ENCODE assay signal across 9 cellular contexts in the genomic region with DNA sequence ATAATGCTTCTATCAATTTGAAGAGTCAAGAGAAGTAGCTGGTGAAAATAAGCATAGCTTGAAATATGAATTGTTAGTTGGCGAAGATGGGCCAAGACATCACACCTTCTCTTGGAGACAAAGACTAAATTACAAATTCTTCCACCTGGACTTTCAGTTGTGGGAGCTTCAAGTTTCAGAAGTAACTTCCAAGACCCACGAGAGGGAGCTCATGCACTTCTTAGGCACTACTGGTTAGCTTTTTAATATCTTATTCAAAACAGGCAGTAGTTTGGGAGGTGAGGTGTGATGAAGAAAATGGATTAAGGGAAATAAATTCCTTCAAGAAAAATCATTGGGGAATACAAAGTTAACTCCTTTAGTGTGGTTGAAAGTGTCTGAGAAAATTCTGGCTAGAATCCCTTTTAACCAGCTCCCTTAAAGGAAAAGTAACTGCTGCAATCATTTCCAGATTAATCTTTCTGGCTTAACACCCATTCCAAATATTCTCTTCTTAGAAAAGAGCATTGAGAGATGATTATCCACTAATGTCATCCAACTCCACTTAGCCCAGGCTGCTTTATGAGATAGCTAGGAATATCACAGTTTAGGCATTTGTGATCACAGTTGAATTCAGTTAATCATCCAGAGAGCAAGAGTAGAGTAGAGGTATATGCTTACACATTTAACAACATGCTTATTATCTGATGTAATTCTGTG.
DNase-seq lines count a peak whose midpoint lies in the region; ATAC-seq, FAIRE-seq and TF ChIP-seq lines count a peak whose summit lies in the region.
"Had no signal": no experiment of that assay in that cellular context is flagged by ENCODE, and none has a peak within 500 bp of the region (broad histone marks: within the 10 kb centered on the region; RNA-seq: fewer than 3 reads in every experiment).

No MANE protein-coding gene starts in this region.

- H3K79me2 ChIP-seq in GM12878 (ENCODE audit: control insufficient read depth, insufficient read depth, low read length) = no peaks in the 10 kb centered on the region

- peak; percentile 0 for DNase-seq in NCI-H2227 (lab: John Stamatoyannopoulos, UW; ENCODE audit: unreplicated experiment)
- no peak for DNase-seq in NCI-H2227 treated with DMSO at 0.1 percent for 48 hours (lab: John Stamatoyannopoulos, UW)
- peak; percentile 62 to 66 for DNase-seq in NCI-H2081 (lab: John Stamatoyannopoulos, UW)
- no peak for DNase-seq in GM12878 (ENCODE audit: low read depth, low spot score)
- DNase-seq in kidney glomerular epithelial cell (lab: John Stamatoyannopoulos, UW) = peak; percentile 76
- no peak for DNase-seq in stimulated activated CD4-positive, alpha-beta T cell treated with anti-CD3 and anti-CD28 coated beads, Interleukin-2, amount 100 ng/mL, for 24 hours
- no peak for DNase-seq in CD8-positive, alpha-beta T cell
- no peak for DNase-seq in stimulated activated effector memory CD8-positive, alpha-beta T cell treated with anti-CD3 and anti-CD28 coated beads, Interleukin-12 subunit alpha, Interleukin-12 subunit beta, amount 100 ng/mL, for 72 hours (ENCODE audit: low spot score in 2 of 2)

- TF ChIP-seq EP300 in GM12878 (IDR thresholded peaks at IDR 0.05; ENCODE audit: borderline replicate concordance in 1 of 2, control insufficient read depth in 1 of 2, low read depth in 2 of 2, low read length in 2 of 2) = no peak

- no peak overlapping the region for H3K4me2 ChIP-seq in GM12878 (ENCODE audit: control insufficient read depth, insufficient read depth)
- H3K4me2 ChIP-seq: BLaER1 treated with 17β-estradiol and CSF1 and Interleukin-3, amounts not matched to agents 10 nM and 100 nM had no signal

- no peak overlapping the region for H3K27ac Mint-ChIP-seq in CD8-positive, alpha-beta T cell
- no peak overlapping the region for H3K27ac Mint-ChIP-seq in stimulated activated effector memory CD8-positive, alpha-beta T cell treated with anti-CD3 and anti-CD28 coated beads, Interleukin-12 subunit alpha, Interleukin-12 subunit beta, amount 100 ng/mL, for 72 hours

- TF ChIP-seq RAD21 in GM12878 (IDR thresholded peaks at IDR 0.05; ENCODE audit: insufficient read depth, low read depth, low read length) = peak; percentile 52

- no peaks in the 10 kb centered on the region for H3K36me3 Mint-ChIP-seq in CD8-positive, alpha-beta T cell
- no peaks in the 10 kb centered on the region for H3K36me3 Mint-ChIP-seq in stimulated activated effector memory CD8-positive, alpha-beta T cell treated with anti-CD3 and anti-CD28 coated beads, Interleukin-12 subunit alpha, Interleukin-12 subunit beta, amount 100 ng/mL, for 72 hours

- no peak overlapping the region for H3K27ac ChIP-seq in GM12878 (ENCODE audit: control insufficient read depth, insufficient read depth)
- H3K27ac ChIP-seq in CD8-positive, alpha-beta T cell (ENCODE audit: low read depth, low read length) = no peak overlapping the region
- H3K27ac ChIP-seq: BLaER1 treated with 17β-estradiol and CSF1 and Interleukin-3, amounts not matched to agents 10 nM and 100 nM had no signal

- H3K4me1 Mint-ChIP-seq in CD8-positive, alpha-beta T cell (ENCODE audit: low read depth) = no peaks in the 10 kb centered on the region
- no peaks in the 10 kb centered on the region for H3K4me1 Mint-ChIP-seq in stimulated activated effector memory CD8-positive, alpha-beta T cell treated with anti-CD3 and anti-CD28 coated beads, Interleukin-12 subunit alpha, Interleukin-12 subunit beta, amount 100 ng/mL, for 72 hours

- no peaks in the 10 kb centered on the region for H3K9me3 ChIP-seq in GM12878 (replicated peaks; ENCODE audit: control insufficient read depth, insufficient read depth, low read length)
- H3K9me3 ChIP-seq in CD8-positive, alpha-beta T cell (ENCODE audit: low read length) = no peaks in the 10 kb centered on the region

- FAIRE-seq in GM12878 (lab: Jason Lieb, UNC) = no peak

- WGBS in GM12878 (ENCODE audit: insufficient coverage, insufficient replicate concordance, low lambda C conversion rate, missing lambda C conversion rate) = 16% methylated on average over 2 of the region's 2 CpGs

- SMC1A ChIA-PET in GM12878 (lab: Charles Lee; ENCODE audit: uncharacterized antibody, unreplicated experiment) = interaction anchor here (0.9 to 1.5 kb wide), 6 partner anchors 35 to 165 kb away, joined by 3 to 15 read pairs (median 4); no protein-coding TSS in a partner anchor

- H3K36me3 ChIP-seq in GM12878 (ENCODE audit: control insufficient read depth in 2 of 2, insufficient read depth in 2 of 2, low read length in 1 of 2) = no peaks in the 10 kb centered on the region
- H3K36me3 ChIP-seq in CD8-positive, alpha-beta T cell (ENCODE audit: insufficient read depth, low read length) = no peaks in the 10 kb centered on the region
- H3K36me3 ChIP-seq: BLaER1 treated with 17β-estradiol and CSF1 and Interleukin-3, amounts not matched to agents 10 nM and 100 nM had no signal

- H3K4me3 Mint-ChIP-seq in CD8-positive, alpha-beta T cell = no peak overlapping the region
- H3K4me3 Mint-ChIP-seq in stimulated activated effector memory CD8-positive, alpha-beta T cell treated with anti-CD3 and anti-CD28 coated beads, Interleukin-12 subunit alpha, Interleukin-12 subunit beta, amount 100 ng/mL, for 72 hours = no peak overlapping the region

- in situ Hi-C loops in GM12878 (cut with MboI) = no loop called here

- no peaks in the 10 kb centered on the region for H3K4me1 ChIP-seq in GM12878 (ENCODE audit: control insufficient read depth, insufficient read depth, low read length)
- no peaks in the 10 kb centered on the region for H3K4me1 ChIP-seq in CD8-positive, alpha-beta T cell (ENCODE audit: insufficient read depth, low read length)

- POLR2A ChIA-PET in GM12878 (lab: Charles Lee) = no interaction called here
- POLR2A ChIA-PET in CD8-positive, alpha-beta T cell (lab: Charles Lee) = no interaction called here

- H2AFZ ChIP-seq in GM12878 (ENCODE audit: control insufficient read depth, low read depth, low read length) = no peak overlapping the region

- H3K9me3 Mint-ChIP-seq in CD8-positive, alpha-beta T cell = no peaks in the 10 kb centered on the region
- H3K9me3 Mint-ChIP-seq in stimulated activated effector memory CD8-positive, alpha-beta T cell treated with anti-CD3 and anti-CD28 coated beads, Interleukin-12 subunit alpha, Interleukin-12 subunit beta, amount 100 ng/mL, for 72 hours = peaks cover 3% of the 10 kb centered on the region

- peaks cover 4% of the 10 kb centered on the region for H3K27me3 Mint-ChIP-seq in CD8-positive, alpha-beta T cell (ENCODE audit: low read depth)

- peak; percentile 27 to 42 (median 29); a peak in 4 of 6 replicates for TF ChIP-seq CTCF in GM12878 (IDR thresholded peaks at IDR 0.05 in 2 of 3, conservative IDR thresholded peaks at IDR 0.05 in 1 of 3; ENCODE audit: control insufficient read depth in 2 of 3, extremely low read depth in 1 of 3, insufficient read depth in 1 of 3, low read depth in 3 of 3, low read length in 3 of 3)
- TF ChIP-seq CTCF in CD8-positive, alpha-beta T cell (IDR thresholded peaks at IDR 0.05) = no peak

- no peaks in the 10 kb centered on the region for H4K20me1 ChIP-seq in GM12878 (ENCODE audit: control insufficient read depth, insufficient read depth)
- H4K20me1 ChIP-seq: BLaER1 treated with 17β-estradiol and CSF1 and Interleukin-3, amounts not matched to agents 10 nM and 100 nM had no signal

- BruUV-seq in GM12878 (replicated peaks; lab: Mats Ljungman, UMichigan) = no TSS peak

- H3K4me3 ChIP-seq in GM12878 = no peak overlapping the region
- no peak overlapping the region for H3K4me3 ChIP-seq in CD8-positive, alpha-beta T cell (ENCODE audit: low read depth, low read length)
- H3K4me3 ChIP-seq: BLaER1 treated with 17β-estradiol and CSF1 and Interleukin-3, amounts not matched to agents 10 nM and 100 nM had no signal

- no peaks in the 10 kb centered on the region for H3K27me3 ChIP-seq in GM12878 (replicated peaks in 1 of 2; ENCODE audit: control insufficient read depth in 2 of 2, insufficient read depth in 2 of 2, low read length in 1 of 2)
- no peaks in the 10 kb centered on the region for H3K27me3 ChIP-seq in CD8-positive, alpha-beta T cell (ENCODE audit: insufficient read depth, low read length)
- H3K27me3 ChIP-seq: BLaER1 treated with 17β-estradiol and CSF1 and Interleukin-3, amounts not matched to agents 10 nM and 100 nM had no signal

- 0 out of 3 replicates have a peak, but pooled peaks have one; percentile 20 for ATAC-seq in GM12878
- no peak for ATAC-seq in CD8-positive, alpha-beta T cell
- ATAC-seq in stimulated activated effector memory CD8-positive, alpha-beta T cell treated with anti-CD3 and anti-CD28 coated beads, Interleukin-12 subunit alpha, Interleukin-12 subunit beta, amount 100 ng/mL, for 72 hours = no peak

- intact Hi-C loops in GM12878 (cut with micrococcal nuclease; ENCODE audit: unreplicated experiment) = loop anchor here (1.0 kb wide), 1 partner anchor 145 kb away; no protein-coding TSS in a partner anchor
- intact Hi-C loops in CD8-positive, alpha-beta T cell (cut with DNase I, micrococcal nuclease) = no loop called here

- CTCF ChIA-PET in GM12878 (lab: Yijun Ruan, JAX) = interaction anchor here (0.7 to 2.0 kb wide), 6 partner anchors 83 to 533 kb away, joined by 3 to 32 read pairs (median 3); no protein-coding TSS in a partner anchor
- CTCF ChIA-PET in CD8-positive, alpha-beta T cell (lab: Charles Lee) = no interaction called here

- RAD21 ChIA-PET in GM12878 (lab: Charles Lee; ENCODE audit: unreplicated experiment) = interaction anchor here (0.8 to 2.1 kb wide), 2 partner anchors 141 to 145 kb away, joined by 3 to 17 read pairs; no protein-coding TSS in a partner anchor

- TF ChIP-seq POLR2A in GM12878 (IDR thresholded peaks at IDR 0.05; ENCODE audit: low read depth, low read length) = no peak

- H3K9ac ChIP-seq in GM12878 (ENCODE audit: control insufficient read depth, insufficient read depth, low read length) = no peak overlapping the region
- H3K9ac ChIP-seq: BLaER1 treated with 17β-estradiol and CSF1 and Interleukin-3, amounts not matched to agents 10 nM and 100 nM had no signal

TF ChIP-seq in GM12878, 131 proteins besides CTCF, POLR2A, EP300 and RAD21:
- TF ChIP-seq IKZF2 (IDR thresholded peaks at IDR 0.05) = no peak
- TF ChIP-seq SMC3 (IDR thresholded peaks at IDR 0.05; ENCODE audit: borderline replicate concordance, low read length) = peak; percentile 17; the same call in 1 of the 2 replicates

Comparison
In these comparisons a context has a peak if more than half of its experiments do, and no peak if none do; other contexts are left out.
1. DNase-seq: peak in NCI-H2227 (single experiment), NCI-H2081 (2 of 2) and kidney glomerular epithelial cell (single experiment); none in NCI-H2227 treated with DMSO at 0.1 percent for 48 hours (single experiment), GM12878 (single experiment), stimulated activated CD4-positive, alpha-beta T cell treated with anti-CD3 and anti-CD28 coated beads, Interleukin-2, amount 100 ng/mL, for 24 hours (0 of 2), CD8-positive, alpha-beta T cell (0 of 7) and stimulated activated effector memory CD8-positive, alpha-beta T cell treated with anti-CD3 and anti-CD28 coated beads, Interleukin-12 subunit alpha, Interleukin-12 subunit beta, amount 100 ng/mL, for 72 hours (0 of 2).